Comparison of ENCODE assay signal across 17 cellular contexts in genomic region chr20:3494218-3494617, GRCh38. TPM values are rescaled to one million over a fixed set of nuclear protein-coding genes. Genes with fewer than 3 reads are reported as not detected.
DNase-seq lines count a peak whose midpoint lies in the region; ATAC-seq, FAIRE-seq and TF ChIP-seq lines count a peak whose summit lies in the region.
"Had no signal": no experiment of that assay in that cellular context is flagged by ENCODE, and none has a peak within 500 bp of the region (broad histone marks: within the 10 kb centered on the region; RNA-seq: fewer than 3 reads in every experiment).

No MANE protein-coding gene starts in this region.

- peaks cover 3% of the 10 kb centered on the region for H3K9me3 Mint-ChIP-seq in endodermal cell
- peaks cover 0 to 7% (median 0%) of the 10 kb centered on the region in 11 donors for H3K9me3 Mint-ChIP-seq in naive thymus-derived CD4-positive, alpha-beta T cell
- H3K9me3 Mint-ChIP-seq: CD4-positive, alpha-beta T cell had no signal

- H3K27me3 Mint-ChIP-seq in endodermal cell (ENCODE audit: insufficient read depth), result no peaks in the 10 kb centered on the region
- no peaks in the 10 kb centered on the region for H3K27me3 Mint-ChIP-seq in naive thymus-derived CD4-positive, alpha-beta T cell
- H3K27me3 Mint-ChIP-seq: CD4-positive, alpha-beta T cell had no signal

- H3K27ac ChIP-seq in endodermal cell (ENCODE audit: low read depth, low read length), result no peak overlapping the region
- no peak overlapping the region for H3K27ac ChIP-seq in naive thymus-derived CD4-positive, alpha-beta T cell (ENCODE audit: low read depth, low read length)
- H3K27ac ChIP-seq: SK-N-MC had no signal

- H3K4me3 ChIP-seq in GM06990 (replicated peaks; ENCODE audit: low read depth, low read length) (no peak overlapping the region), endodermal cell (ENCODE audit: low read length) (no peak overlapping the region)
- H3K4me3 ChIP-seq in naive thymus-derived CD4-positive, alpha-beta T cell (ENCODE audit: low read length), result no peak overlapping the region
- H3K4me3 ChIP-seq: K562, SK-N-MC had no signal

- no peaks in the 10 kb centered on the region for H3K9me3 ChIP-seq in endodermal cell (ENCODE audit: control insufficient read depth, low read length)
- H3K9me3 ChIP-seq in naive thymus-derived CD4-positive, alpha-beta T cell (ENCODE audit: control insufficient read depth in 2 of 3, low read length in 3 of 3), result no peaks in the 10 kb centered on the region
- H3K9me3 ChIP-seq: BE2C had no signal

- ATAC-seq in naive thymus-derived CD4-positive, alpha-beta T cell, result no peak
- ATAC-seq: K562, Right ventricle myocardium inferior had no signal

- no peak for FAIRE-seq in GM19239 (lab: Jason Lieb, UNC)
- FAIRE-seq: K562 had no signal

- WGBS in endodermal cell (ENCODE audit: insufficient coverage in 1 of 2, insufficient read length in 1 of 2), 2 experiments, result 87 to 93% methylated on average over 1 of the region's 1 CpG

- H3K4me3 Mint-ChIP-seq in endodermal cell, result no peak overlapping the region
- no peak overlapping the region for H3K4me3 Mint-ChIP-seq in naive thymus-derived CD4-positive, alpha-beta T cell
- H3K4me3 Mint-ChIP-seq: CD4-positive, alpha-beta T cell had no signal

- CTCF ChIA-PET in naive thymus-derived CD4-positive, alpha-beta T cell (lab: Charles Lee), result no interaction called here

- H3K36me3 Mint-ChIP-seq in endodermal cell (ENCODE audit: low read depth), result no peaks in the 10 kb centered on the region
- H3K36me3 Mint-ChIP-seq in naive thymus-derived CD4-positive, alpha-beta T cell, result peaks cover 5 to 16% (median 11%) of the 10 kb centered on the region in 5 donors

- H3K4me1 Mint-ChIP-seq in endodermal cell, result no peaks in the 10 kb centered on the region
- H3K4me1 Mint-ChIP-seq in naive thymus-derived CD4-positive, alpha-beta T cell, result peaks cover 0 to 19% (median 12%) of the 10 kb centered on the region in 7 donors

- no peak overlapping the region for H3K27ac Mint-ChIP-seq in endodermal cell
- no peak overlapping the region for H3K27ac Mint-ChIP-seq in naive thymus-derived CD4-positive, alpha-beta T cell
- H3K27ac Mint-ChIP-seq: CD4-positive, alpha-beta T cell had no signal

- H3K9ac ChIP-seq in endodermal cell (ENCODE audit: extremely low read depth, low read length, poor library complexity, severe bottlenecking), result no peak overlapping the region

- TF ChIP-seq CTCF in GM06990 (IDR thresholded peaks at IDR 0.05; ENCODE audit: insufficient read depth, low read length, poor library complexity, severe bottlenecking) (peak; percentile 31), GM13977 (IDR thresholded peaks at IDR 0.05; ENCODE audit: extremely low read depth, insufficient read depth, missing control alignments) (peak; percentile 19), endodermal cell (conservative IDR thresholded peaks at IDR 0.05) (peak; percentile 55)

- no peaks in the 10 kb centered on the region; the same call in 1 of the 2 replicates for H3K36me3 ChIP-seq in GM06990 (ENCODE audit: control insufficient read depth, insufficient read depth, low read length)
- no peaks in the 10 kb centered on the region for H3K36me3 ChIP-seq in endodermal cell (ENCODE audit: control insufficient read depth, insufficient read depth, low read length)
- H3K36me3 ChIP-seq in naive thymus-derived CD4-positive, alpha-beta T cell (ENCODE audit: control insufficient read depth in 2 of 3, insufficient read depth in 3 of 3, low read length in 3 of 3), result peaks cover 0 to 8% (median 0%) of the 10 kb centered on the region in 3 experiments
- H3K36me3 ChIP-seq: BE2C had no signal

- in situ Hi-C loops in GM13977 (cut with MboI; ENCODE audit: low pct_unique_long_range_greater_than_20kb, low sequenced_read_pairs, unreplicated experiment), result no loop called here

- POLR2A ChIA-PET in naive thymus-derived CD4-positive, alpha-beta T cell (lab: Charles Lee), result no interaction called here

- DNase-seq in GM06990 (ENCODE audit: extremely low read depth, insufficient read length) (no peak), GM13977 (ENCODE audit: low spot score) (no peak), NCI-H69 (lab: John Stamatoyannopoulos, UW) (peak; percentile 12), endodermal cell (no peak), GM19239 (ENCODE audit: insufficient read length, low spot score) (no peak), NCI-H2081 treated with DMSO at 0.1 percent for 48 hours (lab: John Stamatoyannopoulos, UW) (no peak)
- no peak for DNase-seq in naive thymus-derived CD4-positive, alpha-beta T cell
- DNase-seq: BE2C; CD4-positive, alpha-beta T cell; DMS79; NCI-H1092 treated with DMSO at 0.1 percent for 48 hours; NCI-H446; NCI-H774; T-helper 9 cell had no signal

- H3K4me1 ChIP-seq in endodermal cell (ENCODE audit: control insufficient read depth, insufficient read depth, low read length), result no peaks in the 10 kb centered on the region
- H3K4me1 ChIP-seq in naive thymus-derived CD4-positive, alpha-beta T cell (ENCODE audit: control insufficient read depth in 2 of 2, insufficient read depth in 2 of 2, low read length in 2 of 2), result no peaks in the 10 kb centered on the region
- H3K4me1 ChIP-seq: BE2C had no signal

- intact Hi-C loops in naive thymus-derived CD4-positive, alpha-beta T cell (cut with micrococcal nuclease), result no loop called here

- H3K27me3 ChIP-seq in GM06990 (replicated peaks; ENCODE audit: control insufficient read depth, insufficient read depth, low read length), result no peaks in the 10 kb centered on the region
- no peaks in the 10 kb centered on the region for H3K27me3 ChIP-seq in endodermal cell (ENCODE audit: control insufficient read depth, insufficient read depth, low read length, poor library complexity, severe bottlenecking)
- no peaks in the 10 kb centered on the region for H3K27me3 ChIP-seq in naive thymus-derived CD4-positive, alpha-beta T cell (ENCODE audit: control insufficient read depth in 2 of 2, insufficient read depth in 2 of 2, low read length in 2 of 2)
- H3K27me3 ChIP-seq: BE2C had no signal

RNA-seq across cellular contexts. Expression of gene ATRN, which starts 23.4 kb away (rescaled TPM):
- total RNA-seq in endodermal cell, result 10 to 100 TPM; 27.4 to 31.2 TPM
- 26.3 TPM for polyA plus RNA-seq in endodermal cell (2013, experiment 1 of 2)
- polyA plus RNA-seq in endodermal cell (2013, experiment 2 of 2), result 22.9 TPM
- 10 to 100 TPM; 12.4 to 17.5 (median 13.0) TPM for total RNA-seq in naive thymus-derived CD4-positive, alpha-beta T cell
- polyA plus RNA-seq in naive thymus-derived CD4-positive, alpha-beta T cell, result 1 to 10 TPM; 9.2 to 9.5 TPM
